In genomic region chr17:78253946-78254672, GRCh38 we compare ENCODE assay signal across 2 cellular contexts.
TF ChIP-seq lines count a peak whose summit lies in the region.

No MANE protein-coding gene starts in this region.

TF ChIP-seq in HEK293, 187 proteins besides CTCF, POLR2A, EP300 and RAD21 (continued from another document and continues in another):
- TF ChIP-seq, protein P1, sequence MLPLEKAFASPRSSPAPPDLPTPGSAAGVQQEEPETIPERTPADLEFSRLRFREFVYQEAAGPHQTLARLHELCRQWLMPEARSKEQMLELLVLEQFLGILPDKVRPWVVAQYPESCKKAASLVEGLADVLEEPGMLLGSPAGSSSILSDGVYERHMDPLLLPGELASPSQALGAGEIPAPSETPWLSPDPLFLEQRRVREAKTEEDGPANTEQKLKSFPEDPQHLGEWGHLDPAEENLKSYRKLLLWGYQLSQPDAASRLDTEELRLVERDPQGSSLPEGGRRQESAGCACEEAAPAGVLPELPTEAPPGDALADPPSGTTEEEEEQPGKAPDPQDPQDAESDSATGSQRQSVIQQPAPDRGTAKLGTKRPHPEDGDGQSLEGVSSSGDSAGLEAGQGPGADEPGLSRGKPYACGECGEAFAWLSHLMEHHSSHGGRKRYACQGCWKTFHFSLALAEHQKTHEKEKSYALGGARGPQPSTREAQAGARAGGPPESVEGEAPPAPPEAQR (tag by site-specific recombination; IDR thresholded peaks at IDR 0.05): no peak
- TF ChIP-seq ZEB2 (tag by site-specific recombination; IDR thresholded peaks at IDR 0.05): peak; percentile 58; the same call in 1 of the 2 replicates
- TF ChIP-seq ZBTB8A (tag by site-specific recombination; IDR thresholded peaks at IDR 0.05): peak; percentile 49
- TF ChIP-seq ZNF701 (tag by site-specific recombination; IDR thresholded peaks at IDR 0.05): no peak
- TF ChIP-seq PATZ1 (tag by site-specific recombination; IDR thresholded peaks at IDR 0.05): peak; percentile 89
- 0 out of 2 replicates have a peak, but pooled peaks have one; percentile 26 for TF ChIP-seq ZNF341 (tag by site-specific recombination; IDR thresholded peaks at IDR 0.05; ENCODE audit: low read depth)
- no peak for TF ChIP-seq ZFP3 (tag by site-specific recombination; IDR thresholded peaks at IDR 0.05; ENCODE audit: low read depth)
- no peak for TF ChIP-seq ZNF664 (tag by site-specific recombination; IDR thresholded peaks at IDR 0.05)
- TF ChIP-seq ZBTB26 (tag by site-specific recombination; optimal IDR thresholded peaks at IDR 0.05): peak; percentile 99
- TF ChIP-seq ZSCAN23 (tag by site-specific recombination; IDR thresholded peaks at IDR 0.05): no peak
- peak; percentile 56 for TF ChIP-seq GLIS1 (tag by site-specific recombination; IDR thresholded peaks at IDR 0.05)
- TF ChIP-seq ZFHX2 (tag by site-specific recombination; conservative IDR thresholded peaks at IDR 0.05): peak; percentile 75
- TF ChIP-seq ZNF561 (tag by site-specific recombination; IDR thresholded peaks at IDR 0.05; ENCODE audit: borderline replicate concordance): peak; percentile 80
- 0 out of 2 replicates have a peak, but pooled peaks have one; percentile 32 for TF ChIP-seq ZSCAN16 (tag by site-specific recombination; IDR thresholded peaks at IDR 0.05)
- peak; percentile 86 for TF ChIP-seq ZNF660 (tag by site-specific recombination; IDR thresholded peaks at IDR 0.05)
- TF ChIP-seq EGR2 (tag by site-specific recombination; IDR thresholded peaks at IDR 0.05; ENCODE audit: low read depth): peak; percentile 38; the same call in 1 of the 2 replicates
- TF ChIP-seq ZNF223 (tag by site-specific recombination; IDR thresholded peaks at IDR 0.05): 0 out of 2 replicates have a peak, but pooled peaks have one; percentile 12
- TF ChIP-seq GFI1B (tag by site-specific recombination; IDR thresholded peaks at IDR 0.05): no peak
- peak; percentile 64 for TF ChIP-seq ZNF629 (tag by site-specific recombination; IDR thresholded peaks at IDR 0.05)
- TF ChIP-seq TRIM28 (IDR thresholded peaks at IDR 0.05; ENCODE audit: borderline replicate concordance, low read length): 0 out of 2 replicates have a peak, but pooled peaks have one; percentile 46
- no peak for TF ChIP-seq ZNF707 (tag by site-specific recombination; IDR thresholded peaks at IDR 0.05)
- TF ChIP-seq ZNF121 (tag by site-specific recombination; IDR thresholded peaks at IDR 0.05): 0 out of 2 replicates have a peak, but pooled peaks have one; percentile 9
- TF ChIP-seq YY2 (tag by site-specific recombination; IDR thresholded peaks at IDR 0.05): peak; percentile 71; the same call in 1 of the 2 replicates
- TF ChIP-seq SP3 (tag by site-specific recombination; IDR thresholded peaks at IDR 0.05): peak; percentile 83
- TF ChIP-seq SP7 (tag by site-specific recombination; IDR thresholded peaks at IDR 0.05): peak; percentile 38
- 0 out of 2 replicates have a peak, but pooled peaks have one; percentile 51 for TF ChIP-seq ZNF501 (tag by site-specific recombination; IDR thresholded peaks at IDR 0.05)
- TF ChIP-seq KLF10 (tag by site-specific recombination; IDR thresholded peaks at IDR 0.05): peak; percentile 39; the same call in 1 of the 2 replicates
- peak; percentile 42; the same call in 1 of the 2 replicates for TF ChIP-seq ZNF394 (tag by site-specific recombination; IDR thresholded peaks at IDR 0.05; ENCODE audit: borderline replicate concordance)
- no peak for TF ChIP-seq ZNF785 (tag by site-specific recombination; IDR thresholded peaks at IDR 0.05)
- TF ChIP-seq ZNF544 (tag by site-specific recombination; IDR thresholded peaks at IDR 0.05): no peak
- TF ChIP-seq, protein P2, sequence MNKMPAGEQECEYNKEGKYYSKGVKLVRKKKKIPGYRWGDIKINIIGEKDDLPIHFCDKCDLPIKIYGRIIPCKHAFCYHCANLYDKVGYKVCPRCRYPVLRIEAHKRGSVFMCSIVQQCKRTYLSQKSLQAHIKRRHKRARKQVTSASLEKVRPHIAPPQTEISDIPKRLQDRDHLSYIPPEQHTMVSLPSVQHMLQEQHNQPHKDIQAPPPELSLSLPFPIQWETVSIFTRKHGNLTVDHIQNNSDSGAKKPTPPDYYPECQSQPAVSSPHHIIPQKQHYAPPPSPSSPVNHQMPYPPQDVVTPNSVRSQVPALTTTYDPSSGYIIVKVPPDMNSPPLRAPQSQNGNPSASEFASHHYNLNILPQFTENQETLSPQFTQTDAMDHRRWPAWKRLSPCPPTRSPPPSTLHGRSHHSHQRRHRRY (tag by site-specific recombination; IDR thresholded peaks at IDR 0.05): no peak
- TF ChIP-seq KLF16 (tag by site-specific recombination; IDR thresholded peaks at IDR 0.05): 0 out of 2 replicates have a peak, but pooled peaks have one; percentile 28
- peak; percentile 19; the same call in 1 of the 2 replicates for TF ChIP-seq ZNF10 (tag by site-specific recombination; IDR thresholded peaks at IDR 0.05)

TF ChIP-seq in K562, 482 proteins besides CTCF, POLR2A, EP300 and RAD21 (continued from another document and continues in another):
- TF ChIP-seq, protein P3, sequence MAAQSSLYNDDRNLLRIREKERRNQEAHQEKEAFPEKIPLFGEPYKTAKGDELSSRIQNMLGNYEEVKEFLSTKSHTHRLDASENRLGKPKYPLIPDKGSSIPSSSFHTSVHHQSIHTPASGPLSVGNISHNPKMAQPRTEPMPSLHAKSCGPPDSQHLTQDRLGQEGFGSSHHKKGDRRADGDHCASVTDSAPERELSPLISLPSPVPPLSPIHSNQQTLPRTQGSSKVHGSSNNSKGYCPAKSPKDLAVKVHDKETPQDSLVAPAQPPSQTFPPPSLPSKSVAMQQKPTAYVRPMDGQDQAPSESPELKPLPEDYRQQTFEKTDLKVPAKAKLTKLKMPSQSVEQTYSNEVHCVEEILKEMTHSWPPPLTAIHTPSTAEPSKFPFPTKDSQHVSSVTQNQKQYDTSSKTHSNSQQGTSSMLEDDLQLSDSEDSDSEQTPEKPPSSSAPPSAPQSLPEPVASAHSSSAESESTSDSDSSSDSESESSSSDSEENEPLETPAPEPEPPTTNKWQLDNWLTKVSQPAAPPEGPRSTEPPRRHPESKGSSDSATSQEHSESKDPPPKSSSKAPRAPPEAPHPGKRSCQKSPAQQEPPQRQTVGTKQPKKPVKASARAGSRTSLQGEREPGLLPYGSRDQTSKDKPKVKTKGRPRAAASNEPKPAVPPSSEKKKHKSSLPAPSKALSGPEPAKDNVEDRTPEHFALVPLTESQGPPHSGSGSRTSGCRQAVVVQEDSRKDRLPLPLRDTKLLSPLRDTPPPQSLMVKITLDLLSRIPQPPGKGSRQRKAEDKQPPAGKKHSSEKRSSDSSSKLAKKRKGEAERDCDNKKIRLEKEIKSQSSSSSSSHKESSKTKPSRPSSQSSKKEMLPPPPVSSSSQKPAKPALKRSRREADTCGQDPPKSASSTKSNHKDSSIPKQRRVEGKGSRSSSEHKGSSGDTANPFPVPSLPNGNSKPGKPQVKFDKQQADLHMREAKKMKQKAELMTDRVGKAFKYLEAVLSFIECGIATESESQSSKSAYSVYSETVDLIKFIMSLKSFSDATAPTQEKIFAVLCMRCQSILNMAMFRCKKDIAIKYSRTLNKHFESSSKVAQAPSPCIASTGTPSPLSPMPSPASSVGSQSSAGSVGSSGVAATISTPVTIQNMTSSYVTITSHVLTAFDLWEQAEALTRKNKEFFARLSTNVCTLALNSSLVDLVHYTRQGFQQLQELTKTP (IDR thresholded peaks at IDR 0.05; ENCODE audit: low read depth in 1 of 2, partially characterized antibody in 2 of 2): peak in 1 of 2 experiments; percentile 95
- TF ChIP-seq PPARD (CRISPR knock-in tag; IDR thresholded peaks at IDR 0.05): no peak
- TF ChIP-seq, protein P4, sequence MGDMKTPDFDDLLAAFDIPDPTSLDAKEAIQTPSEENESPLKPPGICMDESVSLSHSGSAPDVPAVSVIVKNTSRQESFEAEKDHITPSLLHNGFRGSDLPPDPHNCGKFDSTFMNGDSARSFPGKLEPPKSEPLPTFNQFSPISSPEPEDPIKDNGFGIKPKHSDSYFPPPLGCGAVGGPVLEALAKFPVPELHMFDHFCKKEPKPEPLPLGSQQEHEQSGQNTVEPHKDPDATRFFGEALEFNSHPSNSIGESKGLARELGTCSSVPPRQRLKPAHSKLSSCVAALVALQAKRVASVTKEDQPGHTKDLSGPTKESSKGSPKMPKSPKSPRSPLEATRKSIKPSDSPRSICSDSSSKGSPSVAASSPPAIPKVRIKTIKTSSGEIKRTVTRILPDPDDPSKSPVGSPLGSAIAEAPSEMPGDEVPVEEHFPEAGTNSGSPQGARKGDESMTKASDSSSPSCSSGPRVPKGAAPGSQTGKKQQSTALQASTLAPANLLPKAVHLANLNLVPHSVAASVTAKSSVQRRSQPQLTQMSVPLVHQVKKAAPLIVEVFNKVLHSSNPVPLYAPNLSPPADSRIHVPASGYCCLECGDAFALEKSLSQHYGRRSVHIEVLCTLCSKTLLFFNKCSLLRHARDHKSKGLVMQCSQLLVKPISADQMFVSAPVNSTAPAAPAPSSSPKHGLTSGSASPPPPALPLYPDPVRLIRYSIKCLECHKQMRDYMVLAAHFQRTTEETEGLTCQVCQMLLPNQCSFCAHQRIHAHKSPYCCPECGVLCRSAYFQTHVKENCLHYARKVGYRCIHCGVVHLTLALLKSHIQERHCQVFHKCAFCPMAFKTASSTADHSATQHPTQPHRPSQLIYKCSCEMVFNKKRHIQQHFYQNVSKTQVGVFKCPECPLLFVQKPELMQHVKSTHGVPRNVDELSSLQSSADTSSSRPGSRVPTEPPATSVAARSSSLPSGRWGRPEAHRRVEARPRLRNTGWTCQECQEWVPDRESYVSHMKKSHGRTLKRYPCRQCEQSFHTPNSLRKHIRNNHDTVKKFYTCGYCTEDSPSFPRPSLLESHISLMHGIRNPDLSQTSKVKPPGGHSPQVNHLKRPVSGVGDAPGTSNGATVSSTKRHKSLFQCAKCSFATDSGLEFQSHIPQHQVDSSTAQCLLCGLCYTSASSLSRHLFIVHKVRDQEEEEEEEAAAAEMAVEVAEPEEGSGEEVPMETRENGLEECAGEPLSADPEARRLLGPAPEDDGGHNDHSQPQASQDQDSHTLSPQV (IDR thresholded peaks at IDR 0.05): peak; percentile 91
- no peak for TF ChIP-seq XRCC4 (IDR thresholded peaks at IDR 0.05; ENCODE audit: extremely low read depth, insufficient read depth, insufficient read length)
- TF ChIP-seq TCF3 (CRISPR knock-in tag; IDR thresholded peaks at IDR 0.05): 0 out of 2 replicates have a peak, but pooled peaks have one; percentile 9
- no peak; the same call in 1 of the 2 replicates for TF ChIP-seq CEBPG (CRISPR knock-in tag; IDR thresholded peaks at IDR 0.05)
- 0 out of 4 replicates have a peak, but pooled peaks of 1 of the 2 experiments have one; percentile 6 for TF ChIP-seq CEBPG (tag; conservative IDR thresholded peaks at IDR 0.05 in 1 of 2, IDR thresholded peaks at IDR 0.05 in 1 of 2)
- peak; percentile 95 for TF ChIP-seq CREB3L1 (IDR thresholded peaks at IDR 0.05; ENCODE audit: borderline replicate concordance, low read depth)
- TF ChIP-seq CREB1 (IDR thresholded peaks at IDR 0.05): peak; percentile 57; the same call in 1 of the 2 replicates
- peak; percentile 85 for TF ChIP-seq CREB1 (CRISPR knock-in tag; IDR thresholded peaks at IDR 0.05)
- peak; percentile 28 for TF ChIP-seq JUND (IDR thresholded peaks at IDR 0.05; ENCODE audit: borderline replicate concordance, low read depth, low read length)
- TF ChIP-seq JUND (tag; IDR thresholded peaks at IDR 0.05; ENCODE audit: borderline replicate concordance, low read depth, low read length): no peak; the same call in 2 of the 3 replicates
- TF ChIP-seq BRCA1 (IDR thresholded peaks at IDR 0.05): no peak
- TF ChIP-seq BRCA1 (CRISPR knock-in tag; IDR thresholded peaks at IDR 0.05): 0 out of 2 replicates have a peak, but pooled peaks have one; percentile 37
- no peak for TF ChIP-seq ARID2 (IDR thresholded peaks at IDR 0.05)
- peak; percentile 7; the same call in 1 of the 2 replicates for TF ChIP-seq ZNF324 (CRISPR knock-in tag; IDR thresholded peaks at IDR 0.05)
- TF ChIP-seq, protein P5, sequence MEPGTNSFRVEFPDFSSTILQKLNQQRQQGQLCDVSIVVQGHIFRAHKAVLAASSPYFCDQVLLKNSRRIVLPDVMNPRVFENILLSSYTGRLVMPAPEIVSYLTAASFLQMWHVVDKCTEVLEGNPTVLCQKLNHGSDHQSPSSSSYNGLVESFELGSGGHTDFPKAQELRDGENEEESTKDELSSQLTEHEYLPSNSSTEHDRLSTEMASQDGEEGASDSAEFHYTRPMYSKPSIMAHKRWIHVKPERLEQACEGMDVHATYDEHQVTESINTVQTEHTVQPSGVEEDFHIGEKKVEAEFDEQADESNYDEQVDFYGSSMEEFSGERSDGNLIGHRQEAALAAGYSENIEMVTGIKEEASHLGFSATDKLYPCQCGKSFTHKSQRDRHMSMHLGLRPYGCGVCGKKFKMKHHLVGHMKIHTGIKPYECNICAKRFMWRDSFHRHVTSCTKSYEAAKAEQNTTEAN (CRISPR knock-in tag; IDR thresholded peaks at IDR 0.05): 0 out of 2 replicates have a peak, but pooled peaks have one; percentile 40
- peak; percentile 71; the same call in 1 of the 2 replicates for TF ChIP-seq POLR2AphosphoS2 (IDR thresholded peaks at IDR 0.05; ENCODE audit: low read length)
- TF ChIP-seq ATF6 (CRISPR knock-in tag; IDR thresholded peaks at IDR 0.05): peak; percentile 90; the same call in 1 of the 2 replicates
